Comparison of ENCODE assay signal across 15 cellular contexts in the genomic region with DNA sequence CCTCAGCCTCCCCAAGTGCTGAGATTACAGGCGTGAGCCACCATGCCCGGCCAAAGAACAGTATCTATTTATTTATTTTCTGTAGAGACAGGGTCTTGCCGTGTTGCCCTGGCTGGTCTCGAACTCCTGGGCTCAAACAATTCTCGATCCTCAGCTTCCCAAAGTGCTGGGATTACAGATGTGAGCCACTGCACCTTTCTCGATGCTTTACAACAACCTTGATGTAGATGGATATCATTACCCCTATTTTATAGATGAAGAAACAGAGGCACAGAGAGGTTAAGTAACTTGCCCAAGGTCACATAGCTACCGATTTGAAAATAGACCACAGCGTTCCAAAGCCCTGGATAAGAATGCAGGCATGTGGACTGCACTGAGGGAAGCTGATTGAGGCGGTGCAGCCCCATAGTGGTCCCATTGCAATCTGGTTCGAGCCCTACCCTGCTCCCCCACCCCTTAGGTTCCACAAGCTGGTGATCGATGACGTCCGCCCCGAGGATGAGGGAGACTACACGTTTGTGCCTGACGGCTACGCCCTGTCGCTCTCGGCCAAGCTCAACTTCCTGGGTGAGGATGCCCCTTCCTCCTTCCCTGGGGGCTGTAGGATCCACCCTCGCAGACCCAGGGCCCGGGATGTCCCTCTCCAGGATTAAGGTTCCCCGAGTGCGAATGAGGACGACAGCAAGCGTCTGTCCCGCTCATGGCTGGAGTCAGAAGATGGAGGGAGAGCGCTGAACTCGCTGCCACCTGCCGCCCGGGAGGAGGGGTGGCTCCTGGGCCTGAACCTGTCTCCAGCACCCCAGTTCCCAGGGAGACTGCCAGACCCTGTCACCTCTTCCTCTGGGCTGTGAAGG. TPM values are rescaled to one million over a fixed set of nuclear protein-coding genes. Genes with fewer than 3 reads are reported as not detected.
DNase-seq lines count a peak whose midpoint lies in the region; ATAC-seq and TF ChIP-seq lines count a peak whose summit lies in the region.
"Had no signal": no experiment of that assay in that cellular context is flagged by ENCODE, and none has a peak within 500 bp of the region (broad histone marks: within the 10 kb centered on the region; RNA-seq: fewer than 3 reads in every experiment).

No MANE protein-coding gene starts in this region.

- POLR2A ChIA-PET in activated B cell treated with CpG ODN at 0.5 μM for 24 hours (lab: Charles Lee) = interaction anchor here (0.7 to 1.8 kb wide), 5 partner anchors 10 to 35 kb away, joined by 3 to 7 read pairs (median 4); partner anchors contain the start of gene SPIB
- POLR2A ChIA-PET in activated CD4-positive, alpha-beta T cell treated with anti-CD3 and anti-CD28 coated beads, Interleukin-2, amount 10 ng/mL, durations not matched to agents 7 days and 5 days (lab: Charles Lee) = no interaction called here

- no peak for ATAC-seq in activated T-cell treated with anti-CD3 and anti-CD28 coated beads, Interleukin-2, amount 50 U/mL, for 4 hours
- ATAC-seq in activated B cell treated with CpG ODN at 0.5 μM for 24 hours (ENCODE audit: low read depth) = no peak
- ATAC-seq: PC-3 had no signal

- no peaks in the 10 kb centered on the region for H3K9me3 Mint-ChIP-seq in activated T-cell treated with anti-CD3 and anti-CD28 coated beads, Interleukin-2, amount 50 U/mL, for 4 hours
- no peaks in the 10 kb centered on the region for H3K9me3 Mint-ChIP-seq in activated B cell treated with CpG ODN at 0.5 μM for 24 hours
- no peaks in the 10 kb centered on the region for H3K9me3 Mint-ChIP-seq in activated CD4-positive, alpha-beta T cell treated with anti-CD3 and anti-CD28 coated beads, Interleukin-2, amount 10 ng/mL, durations not matched to agents 7 days and 5 days

- no peak overlapping the region for H3K4me2 ChIP-seq in osteoblast (ENCODE audit: insufficient read depth, low read length)

- no peaks in the 10 kb centered on the region for H4K20me1 ChIP-seq in osteoblast (ENCODE audit: insufficient read depth, low read length)

- H3K27ac Mint-ChIP-seq in activated B cell treated with CpG ODN at 0.5 μM for 24 hours = peak overlapping the region; percentile 30
- no peak overlapping the region for H3K27ac Mint-ChIP-seq in activated CD4-positive, alpha-beta T cell treated with anti-CD3 and anti-CD28 coated beads, Interleukin-2, amount 10 ng/mL, durations not matched to agents 7 days and 5 days

- H3K27ac ChIP-seq in osteoblast (ENCODE audit: low read depth, low read length) = no peak overlapping the region
- H3K27ac ChIP-seq: SJSA1 had no signal

- TF ChIP-seq CTCF in activated B cell treated with CpG ODN at 0.5 μM for 24 hours (IDR thresholded peaks at IDR 0.05) = no peak
- TF ChIP-seq CTCF in osteoblast (IDR thresholded peaks at IDR 0.05; ENCODE audit: extremely low read depth, low read depth, low read length) = no peak

- H3K36me3 Mint-ChIP-seq in activated T-cell treated with anti-CD3 and anti-CD28 coated beads, Interleukin-2, amount 50 U/mL, for 4 hours (ENCODE audit: insufficient read depth) = no peaks in the 10 kb centered on the region
- H3K36me3 Mint-ChIP-seq in activated B cell treated with CpG ODN at 0.5 μM for 24 hours (ENCODE audit: low read depth) = peaks cover 4% of the 10 kb centered on the region
- no peaks in the 10 kb centered on the region for H3K36me3 Mint-ChIP-seq in activated CD4-positive, alpha-beta T cell treated with anti-CD3 and anti-CD28 coated beads, Interleukin-2, amount 10 ng/mL, durations not matched to agents 7 days and 5 days (ENCODE audit: low read depth)
- H3K36me3 Mint-ChIP-seq: IgD-negative memory B cell had no signal

- H3K4me1 ChIP-seq in osteoblast (ENCODE audit: insufficient read depth, low read length) = no peaks in the 10 kb centered on the region
- H3K4me1 ChIP-seq: HAP-1, SJSA1 had no signal

- H3K4me1 Mint-ChIP-seq in activated T-cell treated with anti-CD3 and anti-CD28 coated beads, Interleukin-2, amount 50 U/mL, for 4 hours (ENCODE audit: low read depth) = peaks cover 5% of the 10 kb centered on the region
- H3K4me1 Mint-ChIP-seq in activated B cell treated with CpG ODN at 0.5 μM for 24 hours = peaks cover 4% of the 10 kb centered on the region
- no peaks in the 10 kb centered on the region for H3K4me1 Mint-ChIP-seq in activated CD4-positive, alpha-beta T cell treated with anti-CD3 and anti-CD28 coated beads, Interleukin-2, amount 10 ng/mL, durations not matched to agents 7 days and 5 days

- H3K9me3 ChIP-seq in osteoblast (ENCODE audit: low read depth, low read length) = no peaks in the 10 kb centered on the region
- H3K9me3 ChIP-seq: HAP-1, SJSA1 had no signal

- H2AFZ ChIP-seq in osteoblast (ENCODE audit: low read length) = no peak overlapping the region

- peaks cover 4% of the 10 kb centered on the region for H3K27me3 ChIP-seq in osteoblast (ENCODE audit: insufficient read depth, low read length)

- H3K27me3 Mint-ChIP-seq in activated T-cell treated with anti-CD3 and anti-CD28 coated beads, Interleukin-2, amount 50 U/mL, for 4 hours (ENCODE audit: low read depth) = peaks cover 14% of the 10 kb centered on the region
- no peaks in the 10 kb centered on the region for H3K27me3 Mint-ChIP-seq in activated B cell treated with CpG ODN at 0.5 μM for 24 hours
- H3K27me3 Mint-ChIP-seq in activated CD4-positive, alpha-beta T cell treated with anti-CD3 and anti-CD28 coated beads, Interleukin-2, amount 10 ng/mL, durations not matched to agents 7 days and 5 days = no peaks in the 10 kb centered on the region
- H3K27me3 Mint-ChIP-seq: IgD-negative memory B cell had no signal

- no peak for DNase-seq in activated T-cell treated with anti-CD3 and anti-CD28 coated beads, Interleukin-2, amount 50 U/mL, for 4 hours
- no peak for DNase-seq in activated T-cell treated with anti-CD3 and anti-CD28 coated beads, Interleukin-2, amount 50 U/mL, for 1 hour
- DNase-seq in activated B cell treated with CpG ODN at 0.5 μM for 24 hours = no peak
- DNase-seq in osteoblast (ENCODE audit: insufficient read length, low spot score, missing footprints) = peak; percentile 78
- no peak for DNase-seq in activated CD4-positive, alpha-beta T cell treated with anti-CD3 and anti-CD28 coated beads, Interleukin-2, amount 10 ng/mL, durations not matched to agents 7 days and 5 days
- DNase-seq in hippocampal formation (lab: John Stamatoyannopoulos, UW) = no peak
- DNase-seq: MV-4-11, NCI-H1436, NCI-H2081 treated with DMSO at 0.1 percent for 48 hours, NCI-H345, NCI-H526 treated with DMSO at 0.1 percent for 48 hours, PC-3 had no signal

- H3K36me3 ChIP-seq in osteoblast (ENCODE audit: insufficient read depth, low read length) = no peaks in the 10 kb centered on the region
- H3K36me3 ChIP-seq: HAP-1, SJSA1 had no signal

- H3K79me2 ChIP-seq in osteoblast (ENCODE audit: insufficient read depth, low read length) = no peaks in the 10 kb centered on the region

- intact Hi-C loops in activated B cell treated with CpG ODN at 0.5 μM for 24 hours (cut with micrococcal nuclease) = no loop called here

- peak overlapping the region; percentile 16 for H3K4me3 Mint-ChIP-seq in activated T-cell treated with anti-CD3 and anti-CD28 coated beads, Interleukin-2, amount 50 U/mL, for 4 hours
- peak overlapping the region; percentile 12 for H3K4me3 Mint-ChIP-seq in activated B cell treated with CpG ODN at 0.5 μM for 24 hours
- H3K4me3 Mint-ChIP-seq in activated CD4-positive, alpha-beta T cell treated with anti-CD3 and anti-CD28 coated beads, Interleukin-2, amount 10 ng/mL, durations not matched to agents 7 days and 5 days = no peak overlapping the region

- CTCF ChIA-PET in activated B cell treated with CpG ODN at 0.5 μM for 24 hours (lab: Charles Lee) = interaction anchor here (1.4 kb wide), 1 partner anchor 10 kb away, joined by 4 read pairs; no protein-coding TSS in a partner anchor
- CTCF ChIA-PET in activated CD4-positive, alpha-beta T cell treated with anti-CD3 and anti-CD28 coated beads, Interleukin-2, amount 10 ng/mL, durations not matched to agents 7 days and 5 days (lab: Charles Lee) = interaction anchor here (1.3 kb wide), 1 partner anchor 13 kb away, joined by 3 read pairs; no protein-coding TSS in a partner anchor

- no peak overlapping the region for H3K4me3 ChIP-seq in osteoblast (ENCODE audit: insufficient read depth, low read length)
- H3K4me3 ChIP-seq: HAP-1, SJSA1 had no signal

RNA-seq across cellular contexts. Expression of gene MYBPC2, which starts 17.9 kb away (rescaled TPM):
- total RNA-seq in activated T-cell treated with anti-CD3 and anti-CD28 coated beads, Interleukin-2, amount 50 U/mL, for 4 hours = under 1 TPM in 2 of 3 donors, not detected in 1; 0.08 to 0.60 TPM
- total RNA-seq in activated B cell treated with CpG ODN at 0.5 μM for 24 hours (1.1 and 1.4 TPM in 2 replicates), osteoblast (not detected in 2 replicates)
- not detected for total RNA-seq in activated CD4-positive, alpha-beta T cell treated with anti-CD3 and anti-CD28 coated beads, Interleukin-2, amount 10 ng/mL, durations not matched to agents 7 days and 5 days
- total RNA-seq: PC-3, SJSA1 had no signal

RNA-seq across cellular contexts. Expression of gene EMC10, which starts 25.7 kb away (rescaled TPM):
- 100 to 1,000 TPM; 111 to 122 (median 117) TPM for total RNA-seq in activated T-cell treated with anti-CD3 and anti-CD28 coated beads, Interleukin-2, amount 50 U/mL, for 4 hours
- total RNA-seq in activated B cell treated with CpG ODN at 0.5 μM for 24 hours (70.8 and 72.1 TPM in 2 replicates), osteoblast (47.1 and 56.5 TPM in 2 replicates)
- 10 to 100 TPM; 57.8 to 64.9 TPM for total RNA-seq in activated CD4-positive, alpha-beta T cell treated with anti-CD3 and anti-CD28 coated beads, Interleukin-2, amount 10 ng/mL, durations not matched to agents 7 days and 5 days

RNA-seq across cellular contexts. Expression of gene GARIN5A, which starts 26.1 kb away (rescaled TPM):
- under 1 TPM; 0.26 to 0.84 (median 0.66) TPM for total RNA-seq in activated T-cell treated with anti-CD3 and anti-CD28 coated beads, Interleukin-2, amount 50 U/mL, for 4 hours
- total RNA-seq in activated B cell treated with CpG ODN at 0.5 μM for 24 hours (0.29 and 0.67 TPM in 2 replicates), osteoblast (0.29 and 0.36 TPM in 2 replicates)
- total RNA-seq in activated CD4-positive, alpha-beta T cell treated with anti-CD3 and anti-CD28 coated beads, Interleukin-2, amount 10 ng/mL, durations not matched to agents 7 days and 5 days = not detected
- total RNA-seq: SJSA1 had no signal

RNA-seq across cellular contexts. Expression of gene SPIB, which starts 31.9 kb away (rescaled TPM):
- total RNA-seq in activated T-cell treated with anti-CD3 and anti-CD28 coated beads, Interleukin-2, amount 50 U/mL, for 4 hours = 1 to 10 TPM; 1.9 to 6.7 (median 2.1) TPM
- total RNA-seq in activated B cell treated with CpG ODN at 0.5 μM for 24 hours (280 and 324 TPM in 2 replicates), osteoblast (0.36 TPM in 1 of 2 replicates, not detected in the other)
- total RNA-seq in activated CD4-positive, alpha-beta T cell treated with anti-CD3 and anti-CD28 coated beads, Interleukin-2, amount 10 ng/mL, durations not matched to agents 7 days and 5 days = under 1 TPM; 0.48 to 0.50 TPM
- total RNA-seq: PC-3, SJSA1 had no signal
